11 cellular contexts compared by ENCODE assay signal in the genomic region with DNA sequence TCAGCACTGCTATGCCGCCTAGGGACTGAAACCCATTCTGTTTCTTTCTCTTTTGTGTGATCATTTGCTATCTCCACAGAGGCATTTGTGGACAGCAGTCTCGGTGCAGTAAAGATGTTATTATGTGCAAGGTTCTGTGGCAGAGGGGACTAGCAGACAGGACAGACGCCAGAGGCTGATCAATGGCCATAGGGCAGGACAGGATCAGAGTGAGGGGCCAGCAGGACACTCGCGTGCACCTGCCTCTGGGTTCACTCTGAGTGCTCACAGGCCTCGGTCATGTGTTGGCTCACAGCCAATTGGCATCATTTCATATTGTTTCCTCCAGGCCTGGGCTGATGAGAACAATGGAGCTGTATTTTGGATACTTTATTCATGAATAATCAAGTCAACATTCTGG.
DNase-seq lines count a peak whose midpoint lies in the region; ATAC-seq and TF ChIP-seq lines count a peak whose summit lies in the region.
"Had no signal": no experiment of that assay in that cellular context is flagged by ENCODE, and none has a peak within 500 bp of the region (broad histone marks: within the 10 kb centered on the region; RNA-seq: fewer than 3 reads in every experiment).

No MANE protein-coding gene starts in this region.

- H3K4me3 Mint-ChIP-seq in nephron progenitor cell (no peak overlapping the region), T-helper 17 cell (no peak overlapping the region)
- H3K4me3 Mint-ChIP-seq: activated naive CD8-positive, alpha-beta T cell had no signal

- no peaks in the 10 kb centered on the region for H3K27me3 ChIP-seq in left lung
- H3K27me3 ChIP-seq: neutrophil had no signal

- H3K4me1 ChIP-seq in left lung, result no peaks in the 10 kb centered on the region
- H3K4me1 ChIP-seq: Caco-2 had no signal

- DNase-seq in ELF-1 (ENCODE audit: low read depth, low spot score) (peak; percentile 5), NCI-H2196 treated with DMSO at 0.1 percent for 48 hours (lab: John Stamatoyannopoulos, UW; ENCODE audit: unreplicated experiment) (peak; percentile 26), cardiac fibroblast (ENCODE audit: low read depth in 2 of 2) (peak; percentile 68 to 91), nephron progenitor cell (no peak), left lung (no peak), T-helper 17 cell (no peak), cerebellum (ENCODE audit: low spot score) (no peak)
- DNase-seq: Caco-2 had no signal

- H3K27me3 Mint-ChIP-seq in nephron progenitor cell (ENCODE audit: low read depth, poor library complexity) (peaks cover 4% of the 10 kb centered on the region), T-helper 17 cell (peaks cover 7% of the 10 kb centered on the region)

- no peaks in the 10 kb centered on the region for H3K9me3 ChIP-seq in left lung
- no peaks in the 10 kb centered on the region for H3K9me3 ChIP-seq in T-helper 17 cell (ENCODE audit: control insufficient read depth, low read length, poor library complexity, severe bottlenecking)
- H3K9me3 ChIP-seq: Caco-2, neutrophil had no signal

- H3K4me3 ChIP-seq in cardiac fibroblast (replicated peaks in 1 of 2; ENCODE audit: low read depth in 2 of 2, low read length in 2 of 2) (no peak overlapping the region), left lung (no peak overlapping the region)

- TF ChIP-seq CTCF in cardiac fibroblast (IDR thresholded peaks at IDR 0.05; ENCODE audit: low read depth, low read length) (no peak), nephron progenitor cell (IDR thresholded peaks at IDR 0.05) (no peak), left lung (IDR thresholded peaks at IDR 0.05) (no peak)

- H3K27ac ChIP-seq in left lung, result no peak overlapping the region
- H3K27ac ChIP-seq: neutrophil had no signal

- H3K36me3 Mint-ChIP-seq in nephron progenitor cell (ENCODE audit: low read depth) (no peaks in the 10 kb centered on the region), T-helper 17 cell (ENCODE audit: low read depth) (no peaks in the 10 kb centered on the region)
- H3K36me3 Mint-ChIP-seq: activated naive CD8-positive, alpha-beta T cell had no signal

- H3K36me3 ChIP-seq in left lung, result no peaks in the 10 kb centered on the region
- H3K36me3 ChIP-seq: neutrophil had no signal

- intact Hi-C loops in left lung (cut with DNase I), result no loop called here

- H3K27ac Mint-ChIP-seq in nephron progenitor cell (peak overlapping the region; percentile 50), T-helper 17 cell (no peak overlapping the region)
- H3K27ac Mint-ChIP-seq: activated naive CD8-positive, alpha-beta T cell had no signal

- ATAC-seq in left lung, result no peak
- ATAC-seq in T-helper 17 cell, result no peak
- ATAC-seq in GM19023 (IDR thresholded peaks at IDR 0.05; ENCODE audit: unreplicated experiment), result no peak

- peaks cover 12% of the 10 kb centered on the region for H3K9me3 Mint-ChIP-seq in nephron progenitor cell

- H3K4me1 Mint-ChIP-seq in nephron progenitor cell (peaks cover 5% of the 10 kb centered on the region), T-helper 17 cell (no peaks in the 10 kb centered on the region)

Comparison
In these comparisons a context has a peak if more than half of its experiments do, and no peak if none do; other contexts are left out.
1. DNase-seq: peak in ELF-1 (single experiment), NCI-H2196 treated with DMSO at 0.1 percent for 48 hours (single experiment) and cardiac fibroblast (2 of 2); none in nephron progenitor cell (single experiment), left lung (0 of 2), T-helper 17 cell (0 of 3) and cerebellum (single experiment).